Comparison of ENCODE assay signal across 30 cellular contexts in the genomic region with DNA sequence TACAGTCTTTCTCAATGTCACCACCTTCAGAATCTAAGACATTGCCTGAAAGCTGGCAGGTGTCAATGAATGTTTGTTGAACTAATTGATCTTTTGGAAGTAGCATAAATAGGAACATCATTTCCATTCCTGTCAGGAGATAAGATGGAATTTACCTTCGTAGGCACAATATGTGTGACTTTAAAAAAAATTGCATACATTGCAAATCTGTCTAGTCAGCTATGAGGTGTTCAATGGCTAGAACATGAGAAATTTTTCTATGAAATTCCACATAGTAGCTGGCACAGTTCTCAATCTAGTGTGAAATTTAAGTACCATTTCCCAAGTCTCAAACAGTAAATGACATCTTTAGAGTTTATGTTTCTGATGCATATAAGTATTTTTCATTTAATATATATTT. TPM values are rescaled to one million over a fixed set of nuclear protein-coding genes. Genes with fewer than 3 reads are reported as not detected.
DNase-seq lines count a peak whose midpoint lies in the region; ATAC-seq, FAIRE-seq and TF ChIP-seq lines count a peak whose summit lies in the region.
"Had no signal": no experiment of that assay in that cellular context is flagged by ENCODE, and none has a peak within 500 bp of the region (broad histone marks: within the 10 kb centered on the region; RNA-seq: fewer than 3 reads in every experiment).

No MANE protein-coding gene starts in this region.

- H3K4me3 ChIP-seq in HepG2 (replicated peaks in 1 of 3; ENCODE audit: insufficient read depth in 1 of 3, low read depth in 2 of 3, low read length in 3 of 3) (no peak overlapping the region), right lobe of liver (no peak overlapping the region), K562 (no peak overlapping the region)
- H3K4me3 ChIP-seq: BLaER1, GM12878 had no signal

- H3K27me3 Mint-ChIP-seq in progenitor cell of endocrine pancreas: no peaks in the 10 kb centered on the region
- H3K27me3 Mint-ChIP-seq in activated T-cell treated with anti-CD3 and anti-CD28 coated beads, Interleukin-2, amount 50 U/mL, for 24 hours: peaks cover 48% of the 10 kb centered on the region
- H3K27me3 Mint-ChIP-seq: CD4-positive, alpha-beta memory T cell had no signal

- DNase-seq in HepG2 (ENCODE audit: low spot score): no peak
- no peak for DNase-seq in right lobe of liver
- no peak for DNase-seq in K562 (ENCODE audit: extremely low read depth in 1 of 4, low spot score in 3 of 4)
- DNase-seq in progenitor cell of endocrine pancreas (ENCODE audit: low spot score, unreplicated experiment): no peak
- DNase-seq in activated naive CD4-positive, alpha-beta T cell treated with anti-CD3 and anti-CD28 coated beads, Interleukin-2, amount 50 U/mL, for 16 hours: no peak
- no peak for DNase-seq in activated T-cell treated with anti-CD3 and anti-CD28 coated beads, Interleukin-2, amount 50 U/mL, for 24 hours
- DNase-seq: ACHN; BE2C; C1 segment of cervical spinal cord; CD4-positive, alpha-beta memory T cell; CD4-positive, CD25-positive, alpha-beta regulatory T cell; CD8-positive, alpha-beta memory T cell; COR-L47; DMS 273 treated with DMSO at 0.1 percent for 48 hours; DMS153; DMS53; DMS79; DND-41; EL; GDM1 had no signal

- H2AFZ ChIP-seq in HepG2 (ENCODE audit: low read length) (no peak overlapping the region), K562 (ENCODE audit: low read depth, low read length) (no peak overlapping the region)

- WGBS in HepG2 (ENCODE audit: low lambda C conversion rate): 9% methylated on average over 1 of the region's 1 CpG
- WGBS in right lobe of liver (ENCODE audit: insufficient coverage, low coverage, low lambda C conversion rate, missing lambda C conversion rate): 35% methylated on average over 1 of the region's 1 CpG
- 22% methylated on average over 1 of the region's 1 CpG for WGBS in K562 (ENCODE audit: insufficient coverage, low coverage, missing lambda C conversion rate)

- intact Hi-C loops in HepG2 (cut with micrococcal nuclease; ENCODE audit: unreplicated experiment) (no loop called here), right lobe of liver (cut with DNase I) (no loop called here), K562 (cut with micrococcal nuclease) (no loop called here)

- H3K79me2 ChIP-seq in HepG2 (ENCODE audit: insufficient read depth, low read length): no peaks in the 10 kb centered on the region
- no peaks in the 10 kb centered on the region for H3K79me2 ChIP-seq in K562 (ENCODE audit: control insufficient read depth, insufficient read depth, low read length)

- H3K9me3 ChIP-seq in HepG2 (ENCODE audit: low read length) (no peaks in the 10 kb centered on the region), right lobe of liver (no peaks in the 10 kb centered on the region), K562 (replicated peaks; ENCODE audit: control insufficient read depth, insufficient read depth, low read depth, low read length) (no peaks in the 10 kb centered on the region)
- H3K9me3 ChIP-seq: BE2C, BLaER1 had no signal

- ATAC-seq in HepG2: no peak
- no peak for ATAC-seq in right lobe of liver
- no peak for ATAC-seq in K562
- ATAC-seq: GM12878 had no signal

- H3K9ac ChIP-seq in HepG2 (ENCODE audit: insufficient read depth, low read depth, low read length): no peak overlapping the region
- no peak overlapping the region for H3K9ac ChIP-seq in K562 (ENCODE audit: insufficient read depth in 1 of 2, low read depth in 2 of 2, low read length in 2 of 2)
- H3K9ac ChIP-seq: BLaER1 had no signal

- H3K4me2 ChIP-seq in HepG2 (ENCODE audit: low read depth, low read length): no peak overlapping the region
- H3K4me2 ChIP-seq in K562 (ENCODE audit: insufficient read depth, low read length): no peak overlapping the region
- H3K4me2 ChIP-seq: BLaER1 had no signal

- H3K9me1 ChIP-seq in K562 (ENCODE audit: control insufficient read depth, insufficient read depth, low read length): no peaks in the 10 kb centered on the region

- H3K4me3 Mint-ChIP-seq in progenitor cell of endocrine pancreas (ENCODE audit: low read depth): no peak overlapping the region
- no peak overlapping the region for H3K4me3 Mint-ChIP-seq in activated T-cell treated with anti-CD3 and anti-CD28 coated beads, Interleukin-2, amount 50 U/mL, for 24 hours
- H3K4me3 Mint-ChIP-seq: CD14-positive monocyte; CD4-positive, alpha-beta memory T cell; CD4-positive, CD25-positive, alpha-beta regulatory T cell; CD8-positive, alpha-beta memory T cell had no signal

- H3K27ac ChIP-seq in HepG2 (ENCODE audit: extremely low read length, insufficient read depth, low read length) (no peak overlapping the region), right lobe of liver (no peak overlapping the region), K562 (ENCODE audit: extremely low read depth, low read depth, low read length) (no peak overlapping the region)
- H3K27ac ChIP-seq: 22Rv1, BLaER1 had no signal

- TF ChIP-seq POLR2A in HepG2 (IDR thresholded peaks at IDR 0.05; ENCODE audit: insufficient read depth in 1 of 2, low read depth in 2 of 2, low read length in 2 of 2) (no peak), right lobe of liver (IDR thresholded peaks at IDR 0.05) (no peak), K562 (conservative IDR thresholded peaks at IDR 0.05) (no peak)

- POLR2A ChIA-PET in HepG2 (lab: Yijun Ruan, JAX) (no interaction called here), K562 (lab: Yijun Ruan, JAX) (no interaction called here)

- H3K36me3 ChIP-seq in HepG2 (replicated peaks in 1 of 2; ENCODE audit: control insufficient read depth in 1 of 2, insufficient read depth in 2 of 2, low read length in 2 of 2) (no peaks in the 10 kb centered on the region), right lobe of liver (no peaks in the 10 kb centered on the region), K562 (ENCODE audit: control insufficient read depth, insufficient read depth, low read length) (no peaks in the 10 kb centered on the region)
- H3K36me3 ChIP-seq: BE2C, BLaER1 had no signal

- in situ Hi-C loops in HepG2 (cut with HindIII; ENCODE audit: extremely low pct_ligation_motif_present, low pct_unique_long_range_greater_than_20kb) (no loop called here), K562 (cut with MboI) (no loop called here)

- H3K27me3 ChIP-seq in HepG2 (ENCODE audit: control insufficient read depth in 1 of 2, insufficient read depth in 2 of 2, low read length in 2 of 2) (no peaks in the 10 kb centered on the region), right lobe of liver (no peaks in the 10 kb centered on the region), K562 (ENCODE audit: control insufficient read depth in 2 of 2, insufficient read depth in 2 of 2, low read length in 2 of 2) (no peaks in the 10 kb centered on the region)
- H3K27me3 ChIP-seq: BE2C had no signal

- TF ChIP-seq EP300 in HepG2 (IDR thresholded peaks at IDR 0.05; ENCODE audit: low read depth in 2 of 2, low read length in 2 of 2) (no peak), HepG2 (CRISPR knock-in tag; IDR thresholded peaks at IDR 0.05; ENCODE audit: borderline replicate concordance) (no peak), K562 (IDR thresholded peaks at IDR 0.05; ENCODE audit: low read length) (no peak)

- no peaks in the 10 kb centered on the region for H3K4me1 ChIP-seq in HepG2 (ENCODE audit: insufficient read depth, low read length)
- H3K4me1 ChIP-seq in right lobe of liver: no peaks in the 10 kb centered on the region
- H3K4me1 ChIP-seq in K562 (replicated peaks in 1 of 2; ENCODE audit: control insufficient read depth in 2 of 2, insufficient read depth in 2 of 2, low read length in 2 of 2): peaks cover 0 to 4% of the 10 kb centered on the region in 2 experiments; a peak in 3 of 5 replicates
- H3K4me1 ChIP-seq: BE2C, BLaER1 had no signal

- no peak for TF ChIP-seq RAD21 in HepG2 (CRISPR knock-in tag; IDR thresholded peaks at IDR 0.05)
- TF ChIP-seq RAD21 in K562 (CRISPR knock-in tag; conservative IDR thresholded peaks at IDR 0.05 in 1 of 2, IDR thresholded peaks at IDR 0.05 in 1 of 2): no peak

- peaks cover 25% of the 10 kb centered on the region for H3K9me3 Mint-ChIP-seq in progenitor cell of endocrine pancreas (ENCODE audit: low read depth)
- H3K9me3 Mint-ChIP-seq in activated T-cell treated with anti-CD3 and anti-CD28 coated beads, Interleukin-2, amount 50 U/mL, for 24 hours: no peaks in the 10 kb centered on the region
- H3K9me3 Mint-ChIP-seq: CD4-positive, alpha-beta memory T cell; CD4-positive, CD25-positive, alpha-beta regulatory T cell had no signal

- H3K36me3 Mint-ChIP-seq in progenitor cell of endocrine pancreas (ENCODE audit: insufficient read depth): no peaks in the 10 kb centered on the region
- no peaks in the 10 kb centered on the region for H3K36me3 Mint-ChIP-seq in activated T-cell treated with anti-CD3 and anti-CD28 coated beads, Interleukin-2, amount 50 U/mL, for 24 hours (ENCODE audit: low read depth)
- H3K36me3 Mint-ChIP-seq: CD14-positive monocyte; CD4-positive, alpha-beta memory T cell; CD4-positive, CD25-positive, alpha-beta regulatory T cell had no signal

- peak overlapping the region; percentile 70 for H3K27ac Mint-ChIP-seq in progenitor cell of endocrine pancreas
- no peak overlapping the region for H3K27ac Mint-ChIP-seq in activated T-cell treated with anti-CD3 and anti-CD28 coated beads, Interleukin-2, amount 50 U/mL, for 24 hours
- H3K27ac Mint-ChIP-seq: CD14-positive monocyte; CD4-positive, alpha-beta memory T cell; CD4-positive, CD25-positive, alpha-beta regulatory T cell; CD8-positive, alpha-beta memory T cell had no signal

- no peak for FAIRE-seq in HepG2 (lab: Jason Lieb, UNC)
- FAIRE-seq in K562 (lab: Jason Lieb, UNC): no peak
- FAIRE-seq: GM12878, GM12892, GM18507 had no signal

- H4K20me1 ChIP-seq in HepG2 (ENCODE audit: insufficient read depth, low read length) (no peaks in the 10 kb centered on the region), K562 (replicated peaks; ENCODE audit: control insufficient read depth, insufficient read depth, low read length) (no peaks in the 10 kb centered on the region)
- H4K20me1 ChIP-seq: BLaER1 had no signal

- no peak for TF ChIP-seq CTCF in HepG2 (CRISPR knock-in tag; IDR thresholded peaks at IDR 0.05)
- TF ChIP-seq CTCF in right lobe of liver (IDR thresholded peaks at IDR 0.05): no peak
- no peak for TF ChIP-seq CTCF in K562 (IDR thresholded peaks at IDR 0.05 in 2 of 3, conservative IDR thresholded peaks at IDR 0.05 in 1 of 3; ENCODE audit: insufficient read depth in 2 of 3, low read depth in 1 of 3, low read length in 3 of 3)
- no peak for TF ChIP-seq CTCF in progenitor cell of endocrine pancreas (IDR thresholded peaks at IDR 0.05; ENCODE audit: unreplicated experiment)

- CTCF ChIA-PET in HepG2 (lab: Yijun Ruan, JAX; ENCODE audit: low intra/inter-chr PET ratio, low total read pairs) (no interaction called here), K562 (lab: Yijun Ruan, JAX; ENCODE audit: low intra/inter-chr PET ratio) (no interaction called here)

- H3K4me1 Mint-ChIP-seq in progenitor cell of endocrine pancreas (ENCODE audit: low read depth): peaks cover 6% of the 10 kb centered on the region
- no peaks in the 10 kb centered on the region for H3K4me1 Mint-ChIP-seq in activated T-cell treated with anti-CD3 and anti-CD28 coated beads, Interleukin-2, amount 50 U/mL, for 24 hours (ENCODE audit: low read depth)
- H3K4me1 Mint-ChIP-seq: CD14-positive monocyte; CD4-positive, CD25-positive, alpha-beta regulatory T cell had no signal

- BruUV-seq in HepG2 (replicated peaks; lab: Mats Ljungman, UMichigan): no TSS peak
- no TSS peak for BruUV-seq in K562 (replicated peaks; lab: Mats Ljungman, UMichigan)

RNA-seq across cellular contexts. Expression of gene PAGE2, which starts 10.3 kb away (rescaled TPM):
- total RNA-seq in HepG2 (2016; rRNA removed; fragmentation: Illumina TruSeq; extraction: Trizol): not detected in 2 replicates
- not detected in 2 replicates for total RNA-seq in HepG2 (2016; cell fraction: cytosol; rRNA removed; fragmentation: Illumina TruSeq; extraction: Trizol; ENCODE audit: low read depth)
- total RNA-seq in HepG2 (2016; cell fraction: insoluble cytoplasmic fraction; rRNA removed; fragmentation: Illumina TruSeq; extraction: Trizol): not detected in 2 replicates
- total RNA-seq in HepG2 (2016; cell fraction: membrane; rRNA removed; fragmentation: Illumina TruSeq; extraction: Trizol): not detected in 2 replicates
- total RNA-seq in HepG2 (2016; cell fraction: nucleus; rRNA removed; fragmentation: Illumina TruSeq; extraction: Trizol): not detected in 2 replicates
- polyA plus RNA-seq in HepG2 (2011; rRNA removed): not detected in 2 replicates
- not detected in 2 replicates for polyA plus RNA-seq in HepG2 (2011; cell fraction: cytosol; rRNA removed)
- polyA plus RNA-seq in HepG2 (2011; cell fraction: nucleus; rRNA removed): 0.36 TPM in 1 of 2 replicates, not detected in the other
- not detected in 2 replicates for polyA plus RNA-seq in HepG2 (2012)
- polyA plus RNA-seq in HepG2 (2016; cell fraction: cytosol; fragmentation: Illumina TruSeq; extraction: Trizol; ENCODE audit: low read depth): not detected in 2 replicates
- polyA plus RNA-seq in HepG2 (2016; cell fraction: insoluble cytoplasmic fraction; fragmentation: Illumina TruSeq; extraction: Trizol; ENCODE audit: low read depth): not detected in 2 replicates
- polyA plus RNA-seq in HepG2 (2016; cell fraction: membrane; fragmentation: Illumina TruSeq; extraction: Trizol; ENCODE audit: low read depth): not detected in 2 replicates
- not detected in 2 replicates for polyA plus RNA-seq in HepG2 (2016; cell fraction: nucleus; fragmentation: Illumina TruSeq; extraction: Trizol; ENCODE audit: insufficient read depth, low read depth)
- polyA minus RNA-seq in HepG2 (2011; rRNA and poly(A)+ RNA removed; ENCODE audit: low replicate concordance): not detected in 2 replicates
- not detected in 2 replicates for polyA minus RNA-seq in HepG2 (2011; cell fraction: cytosol; rRNA and poly(A)+ RNA removed)
- polyA minus RNA-seq in HepG2 (2011; cell fraction: nucleus; rRNA and poly(A)+ RNA removed): not detected in 2 replicates
- total RNA-seq in right lobe of liver: not detected
- total RNA-seq in K562 (2011; cell fraction: chromatin; rRNA removed; ENCODE audit: low replicate concordance): not detected in 2 replicates
- not detected in 2 replicates for total RNA-seq in K562 (2011; cell fraction: nucleolus; rRNA removed)
- not detected in 2 replicates for total RNA-seq in K562 (2011; cell fraction: nucleoplasm; rRNA removed)
- total RNA-seq in K562 (2014; rRNA removed): 0.59 and 0.78 TPM in 2 replicates
- total RNA-seq in K562 (2014; rRNA removed; fragmentation: Illumina TruSeq; extraction: Trizol): 1.6 and 2.1 TPM in 2 replicates
- total RNA-seq in K562 (2015; rRNA removed; fragmentation: Illumina TruSeq; extraction: Trizol): 1.2 and 2.1 TPM in 2 replicates
- total RNA-seq in K562 (2021): 0.78 TPM in 1 of 2 replicates, not detected in the other
- polyA plus RNA-seq in K562 (2011; rRNA removed): 0.40 and 2.4 TPM in 2 replicates
- 0.18 and 1.7 TPM in 2 replicates for polyA plus RNA-seq in K562 (2011; cell fraction: cytosol; rRNA removed)
- polyA plus RNA-seq in K562 (2011; cell fraction: nucleus; rRNA removed): 0.66 TPM in 1 of 2 replicates, not detected in the other
- 1.9 and 2.2 TPM in 2 replicates for polyA plus RNA-seq in K562 (2012)
- 1.3 and 1.4 TPM in 2 replicates for polyA plus RNA-seq in K562 (2014; fragmentation: Illumina TruSeq; extraction: Trizol)
- 1 to 10 TPM; 3.0 to 3.7 TPM for polyA plus RNA-seq in K562 (2014; fragmentation: Nextera tagmentation; extraction: Ambion mirVana)
- 0.22 and 0.77 TPM in 2 replicates for polyA plus RNA-seq in K562 (2014; rRNA removed)
- polyA minus RNA-seq in K562 (2011; rRNA and poly(A)+ RNA removed): 1.1 TPM in 1 of 2 replicates, not detected in the other
- polyA minus RNA-seq in K562 (2011; cell fraction: cytosol; rRNA and poly(A)+ RNA removed): not detected in 2 replicates
- 0.67 TPM in 1 of 2 replicates, not detected in the other for polyA minus RNA-seq in K562 (2011; cell fraction: nucleus; rRNA and poly(A)+ RNA removed)
- total RNA-seq in progenitor cell of endocrine pancreas: not detected in 2 replicates
- total RNA-seq: A172; A673; CD4-positive, alpha-beta memory T cell; CD4-positive, CD25-positive, alpha-beta regulatory T cell; CD8-positive, alpha-beta memory T cell; G401; GM12878 had no signal
- polyA plus RNA-seq: AG04450; CD14-positive monocyte; CD4-positive, alpha-beta memory T cell; CD4-positive, CD25-positive, alpha-beta regulatory T cell; CD8-positive, alpha-beta memory T cell had no signal

RNA-seq across cellular contexts. Expression of gene PAGE2B, which starts 24.3 kb away (rescaled TPM):
- total RNA-seq in HepG2 (2016; rRNA removed; fragmentation: Illumina TruSeq; extraction: Trizol) (not detected in 2 replicates), right lobe of liver (not detected), K562 (2014; rRNA removed) (12.7 and 13.8 TPM in 2 replicates), K562 (2014; rRNA removed; fragmentation: Illumina TruSeq; extraction: Trizol) (23.1 and 24.3 TPM in 2 replicates), K562 (2015; rRNA removed; fragmentation: Illumina TruSeq; extraction: Trizol) (16.1 and 16.5 TPM in 2 replicates), K562 (2021) (8.6 and 9.3 TPM in 2 replicates), progenitor cell of endocrine pancreas (not detected in 2 replicates)
- not detected in 2 replicates for total RNA-seq in HepG2 (2016; cell fraction: cytosol; rRNA removed; fragmentation: Illumina TruSeq; extraction: Trizol; ENCODE audit: low read depth)
- 0.28 TPM in 1 of 2 replicates, not detected in the other for total RNA-seq in HepG2 (2016; cell fraction: insoluble cytoplasmic fraction; rRNA removed; fragmentation: Illumina TruSeq; extraction: Trizol)
- not detected in 2 replicates for total RNA-seq in HepG2 (2016; cell fraction: membrane; rRNA removed; fragmentation: Illumina TruSeq; extraction: Trizol)
- not detected in 2 replicates for total RNA-seq in HepG2 (2016; cell fraction: nucleus; rRNA removed; fragmentation: Illumina TruSeq; extraction: Trizol)
- polyA plus RNA-seq in HepG2 (2011; rRNA removed) (0.37 and 0.57 TPM in 2 replicates), K562 (2011; rRNA removed) (1.3 and 1.8 TPM in 2 replicates), K562 (2014; fragmentation: Illumina TruSeq; extraction: Trizol) (13.4 and 13.8 TPM in 2 replicates), K562 (2014; fragmentation: Nextera tagmentation; extraction: Ambion mirVana) (10 to 100 TPM; 28.1 to 36.0 TPM), K562 (2014; rRNA removed) (12.8 and 19.7 TPM in 2 replicates)
- polyA plus RNA-seq in HepG2 (2011; cell fraction: cytosol; rRNA removed): not detected in 2 replicates
- 1.4 and 1.6 TPM in 2 replicates for polyA plus RNA-seq in HepG2 (2011; cell fraction: nucleus; rRNA removed)
- polyA plus RNA-seq in HepG2 (2012): 0.40 and 0.88 TPM in 2 replicates
- not detected in 2 replicates for polyA plus RNA-seq in HepG2 (2016; cell fraction: cytosol; fragmentation: Illumina TruSeq; extraction: Trizol; ENCODE audit: low read depth)
- polyA plus RNA-seq in HepG2 (2016; cell fraction: insoluble cytoplasmic fraction; fragmentation: Illumina TruSeq; extraction: Trizol; ENCODE audit: low read depth): not detected in 2 replicates
- polyA plus RNA-seq in HepG2 (2016; cell fraction: membrane; fragmentation: Illumina TruSeq; extraction: Trizol; ENCODE audit: low read depth): not detected in 2 replicates
- not detected in 2 replicates for polyA plus RNA-seq in HepG2 (2016; cell fraction: nucleus; fragmentation: Illumina TruSeq; extraction: Trizol; ENCODE audit: insufficient read depth, low read depth)
- polyA minus RNA-seq in HepG2 (2011; rRNA and poly(A)+ RNA removed; ENCODE audit: low replicate concordance): not detected in 2 replicates
- polyA minus RNA-seq in HepG2 (2011; cell fraction: cytosol; rRNA and poly(A)+ RNA removed): not detected in 2 replicates
- not detected in 2 replicates for polyA minus RNA-seq in HepG2 (2011; cell fraction: nucleus; rRNA and poly(A)+ RNA removed)
- not detected in 2 replicates for total RNA-seq in K562 (2011; cell fraction: chromatin; rRNA removed; ENCODE audit: low replicate concordance)
- not detected in 2 replicates for total RNA-seq in K562 (2011; cell fraction: nucleolus; rRNA removed)
- not detected in 2 replicates for total RNA-seq in K562 (2011; cell fraction: nucleoplasm; rRNA removed)
- 0.24 and 0.94 TPM in 2 replicates for polyA plus RNA-seq in K562 (2011; cell fraction: cytosol; rRNA removed)
- polyA plus RNA-seq in K562 (2011; cell fraction: nucleus; rRNA removed): 0.98 and 1.0 TPM in 2 replicates
- polyA plus RNA-seq in K562 (2012): 22.4 and 23.2 TPM in 2 replicates
- 0.77 TPM in 1 of 2 replicates, not detected in the other for polyA minus RNA-seq in K562 (2011; rRNA and poly(A)+ RNA removed)
- not detected in 2 replicates for polyA minus RNA-seq in K562 (2011; cell fraction: cytosol; rRNA and poly(A)+ RNA removed)
- polyA minus RNA-seq in K562 (2011; cell fraction: nucleus; rRNA and poly(A)+ RNA removed): not detected in 2 replicates
- total RNA-seq: A172; A673; CD4-positive, CD25-positive, alpha-beta regulatory T cell; CD8-positive, alpha-beta memory T cell; G401; GM12878 had no signal
- polyA plus RNA-seq: AG04450; CD14-positive monocyte; CD4-positive, alpha-beta memory T cell; CD4-positive, CD25-positive, alpha-beta regulatory T cell; CD8-positive, alpha-beta memory T cell had no signal

Comparison
In these comparisons a context has a peak if more than half of its experiments do, and no peak if none do; other contexts are left out.
1. Of the 241 proteins assayed by ChIP-seq in both HepG2 and K562: peak only in HepG2: none; only in K562: MAFG; in both: MAFF and MAFK; in neither: 238.